ENCODE assay signal across 20 cellular contexts in genomic region chr14:34014936-34015335, GRCh38.
DNase-seq lines count a peak whose midpoint lies in the region; ATAC-seq, FAIRE-seq and TF ChIP-seq lines count a peak whose summit lies in the region.
"Had no signal": no experiment of that assay in that cellular context is flagged by ENCODE, and none has a peak within 500 bp of the region (broad histone marks: within the 10 kb centered on the region; RNA-seq: fewer than 3 reads in every experiment).

No MANE protein-coding gene starts in this region.

- no peak overlapping the region for H3K4me3 ChIP-seq in WERI-Rb-1 (ENCODE audit: low read depth, low read length)
- H3K4me3 ChIP-seq: BLaER1, Peyer's patch had no signal

- DNase-seq in T-helper 1 cell (no peak), D721Med (ENCODE audit: insufficient read length, low spot score) (peak; percentile 51), NCI-H69 (lab: John Stamatoyannopoulos, UW) (peak; percentile 8), WERI-Rb-1 (peak; percentile 48), hypothalamus (lab: John Stamatoyannopoulos, UW) (no peak)
- no peak for DNase-seq in stimulated activated CD4-positive, alpha-beta T cell treated with anti-CD3 and anti-CD28 coated beads, Interleukin-2, amount 100 ng/mL, for 24 hours
- DNase-seq: CD8-positive, alpha-beta T cell; GF-D8; HFFc6; IMR-90; NCI-H187 treated with DMSO at 0.1 percent for 48 hours; NCI-H446; NCI-H774; Peyer's patch had no signal

- peaks cover 18% of the 10 kb centered on the region for H3K36me3 Mint-ChIP-seq in T-helper 1 cell treated with Interleukin-12 subunit alpha and Interleukin-12 subunit beta and Interleukin-4 antibody, amounts not matched to agents 30 μg/mL and 1 μg/mL, for 36 hours (ENCODE audit: low read depth)
- H3K36me3 Mint-ChIP-seq: CD8-positive, alpha-beta T cell had no signal

- H3K36me3 ChIP-seq in WERI-Rb-1 = no peaks in the 10 kb centered on the region
- H3K36me3 ChIP-seq: BLaER1, Peyer's patch had no signal

- peaks cover 5% of the 10 kb centered on the region for H3K9me3 Mint-ChIP-seq in T-helper 1 cell treated with Interleukin-12 subunit alpha and Interleukin-12 subunit beta and Interleukin-4 antibody, amounts not matched to agents 30 μg/mL and 1 μg/mL, for 36 hours
- H3K9me3 Mint-ChIP-seq: CD8-positive, alpha-beta T cell; HFFc6 had no signal

- H3K9me3 ChIP-seq in WERI-Rb-1 (ENCODE audit: severe bottlenecking) = no peaks in the 10 kb centered on the region
- H3K9me3 ChIP-seq: BLaER1, Peyer's patch had no signal

- no peaks in the 10 kb centered on the region for H3K27me3 ChIP-seq in WERI-Rb-1 (ENCODE audit: insufficient read depth, low read depth, severe bottlenecking)
- H3K27me3 ChIP-seq: BLaER1, Peyer's patch had no signal

- H3K27me3 Mint-ChIP-seq in T-helper 1 cell treated with Interleukin-12 subunit alpha and Interleukin-12 subunit beta and Interleukin-4 antibody, amounts not matched to agents 30 μg/mL and 1 μg/mL, for 36 hours (ENCODE audit: low read depth) = peaks cover 3% of the 10 kb centered on the region

- peak; percentile 98 for FAIRE-seq in D721Med (lab: Jason Lieb, UNC)
- FAIRE-seq: GM12892 had no signal

- TF ChIP-seq CTCF in D721Med (IDR thresholded peaks at IDR 0.05; ENCODE audit: insufficient read depth, missing control alignments) (no peak), WERI-Rb-1 (IDR thresholded peaks at IDR 0.05; ENCODE audit: low read depth, low read length) (no peak)

- peaks cover 46% of the 10 kb centered on the region for H3K4me1 Mint-ChIP-seq in T-helper 1 cell treated with Interleukin-12 subunit alpha and Interleukin-12 subunit beta and Interleukin-4 antibody, amounts not matched to agents 30 μg/mL and 1 μg/mL, for 36 hours (ENCODE audit: low read depth)

- H3K4me3 Mint-ChIP-seq in T-helper 1 cell treated with Interleukin-12 subunit alpha and Interleukin-12 subunit beta and Interleukin-4 antibody, amounts not matched to agents 30 μg/mL and 1 μg/mL, for 36 hours = peak overlapping the region; percentile 14
- H3K4me3 Mint-ChIP-seq: CD8-positive, alpha-beta T cell; HFFc6 had no signal

- H3K27ac Mint-ChIP-seq in T-helper 1 cell treated with Interleukin-12 subunit alpha and Interleukin-12 subunit beta and Interleukin-4 antibody, amounts not matched to agents 30 μg/mL and 1 μg/mL, for 36 hours = peak overlapping the region; percentile 55
- H3K27ac Mint-ChIP-seq: CD8-positive, alpha-beta T cell; HFFc6 had no signal

- no peak for ATAC-seq in GM18873 (IDR thresholded peaks at IDR 0.05; ENCODE audit: low FRiP score, unreplicated experiment)
- ATAC-seq: CD8-positive, alpha-beta T cell; Right ventricle myocardium inferior; SK-N-SH treated with all-trans-retinoic acid at 6 μM for 48 hours had no signal

- peak overlapping the region; percentile 65 for H3K27ac ChIP-seq in WERI-Rb-1
- H3K27ac ChIP-seq: BLaER1, Peyer's patch had no signal

Comparison
In these comparisons a context has a peak if more than half of its experiments do, and no peak if none do; other contexts are left out.
1. DNase-seq: peak in D721Med (single experiment), NCI-H69 (single experiment) and WERI-Rb-1 (single experiment); none in T-helper 1 cell (0 of 5), stimulated activated CD4-positive, alpha-beta T cell treated with anti-CD3 and anti-CD28 coated beads, Interleukin-2, amount 100 ng/mL, for 24 hours (0 of 2) and hypothalamus (0 of 51).